ENCODE assay signal across 1 cellular context in genomic region chr16:1701216-1701878, GRCh38.
TF ChIP-seq lines count a peak whose summit lies in the region.

No MANE protein-coding gene starts in this region.

TF ChIP-seq in GM23338, 12 proteins besides CTCF, POLR2A, EP300 and RAD21 (continued from another document):
- TF ChIP-seq REST (IDR thresholded peaks at IDR 0.05; ENCODE audit: unreplicated experiment) (no peak), ZNF462 (CRISPR knock-in tag; IDR thresholded peaks at IDR 0.05) (no peak), ETS1 (IDR thresholded peaks at IDR 0.05) (no peak), EZH2 (IDR thresholded peaks at IDR 0.05; ENCODE audit: low read depth, unreplicated experiment) (no peak), POLR2AphosphoS5 (IDR thresholded peaks at IDR 0.05; ENCODE audit: low read depth) (no peak), ZNF331 (CRISPR knock-in tag; IDR thresholded peaks at IDR 0.05; ENCODE audit: low read depth) (no peak)
TF ChIP-seq in GM23338: peak in this region for 0.
